In the genomic region with DNA sequence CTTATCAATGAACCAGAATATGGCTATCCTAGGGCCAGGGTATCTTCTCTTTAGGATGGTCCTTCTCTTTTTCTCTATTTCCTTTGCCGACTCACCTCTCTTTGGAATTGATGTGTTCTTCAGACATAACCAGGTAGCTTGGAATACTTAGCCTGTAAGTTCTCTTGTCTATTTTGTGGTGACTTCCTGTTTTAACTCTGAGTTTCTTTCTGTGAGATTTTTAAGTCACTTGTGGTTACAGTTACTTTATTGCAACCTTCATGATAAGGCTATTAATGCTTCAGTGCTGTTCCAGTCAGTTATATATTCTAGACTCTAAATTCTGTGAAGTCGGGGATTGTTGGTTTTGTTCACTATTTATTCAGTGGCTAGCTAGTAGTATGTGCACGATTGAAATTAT, we compare ENCODE assay signal across 1 cellular context.
TF ChIP-seq lines count a peak whose summit lies in the region.

No MANE protein-coding gene starts in this region.

TF ChIP-seq in WTC11, 78 proteins besides CTCF, POLR2A, EP300 and RAD21 (continued from another document):
- TF ChIP-seq ZNF219 (CRISPR knock-in tag; IDR thresholded peaks at IDR 0.05; ENCODE audit: borderline replicate concordance) (no peak), NFYB (CRISPR knock-in tag; conservative IDR thresholded peaks at IDR 0.05; ENCODE audit: low read depth) (no peak), RORB (CRISPR knock-in tag; IDR thresholded peaks at IDR 0.05) (no peak)
- TF ChIP-seq, protein P1, sequence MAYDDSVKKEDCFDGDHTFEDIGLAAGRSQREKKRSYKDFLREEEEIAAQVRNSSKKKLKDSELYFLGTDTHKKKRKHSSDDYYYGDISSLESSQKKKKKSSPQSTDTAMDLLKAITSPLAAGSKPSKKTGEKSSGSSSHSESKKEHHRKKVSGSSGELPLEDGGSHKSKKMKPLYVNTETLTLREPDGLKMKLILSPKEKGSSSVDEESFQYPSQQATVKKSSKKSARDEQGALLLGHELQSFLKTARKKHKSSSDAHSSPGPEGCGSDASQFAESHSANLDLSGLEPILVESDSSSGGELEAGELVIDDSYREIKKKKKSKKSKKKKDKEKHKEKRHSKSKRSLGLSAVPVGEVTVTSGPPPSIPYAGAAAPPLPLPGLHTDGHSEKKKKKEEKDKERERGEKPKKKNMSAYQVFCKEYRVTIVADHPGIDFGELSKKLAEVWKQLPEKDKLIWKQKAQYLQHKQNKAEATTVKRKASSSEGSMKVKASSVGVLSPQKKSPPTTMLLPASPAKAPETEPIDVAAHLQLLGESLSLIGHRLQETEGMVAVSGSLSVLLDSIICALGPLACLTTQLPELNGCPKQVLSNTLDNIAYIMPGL (CRISPR knock-in tag; IDR thresholded peaks at IDR 0.05) = no peak
TF ChIP-seq in WTC11: peak in this region for 0.
